In the genomic region with DNA sequence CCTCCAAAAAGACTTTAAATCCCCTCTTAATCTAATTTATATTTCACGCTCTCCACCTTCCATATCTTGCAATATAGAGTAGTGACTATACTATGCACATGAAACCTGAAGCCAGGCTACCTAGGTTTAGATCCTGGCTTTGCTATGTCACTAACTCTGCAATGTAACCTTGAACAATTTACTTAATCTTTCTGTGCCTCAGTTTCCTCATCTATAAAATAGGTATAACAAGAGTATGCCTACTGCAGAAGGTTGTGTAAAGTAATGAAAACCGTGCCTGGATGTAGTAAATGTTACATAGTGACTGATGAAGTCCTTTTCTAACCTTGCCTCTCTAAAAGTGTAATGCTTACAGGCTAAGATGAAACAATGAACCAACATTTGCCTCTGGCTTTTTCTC, we compare ENCODE assay signal across 17 cellular contexts. TPM values are rescaled to one million over a fixed set of nuclear protein-coding genes. Genes with fewer than 3 reads are reported as not detected.
A peak's percentile ranks its signal among the peaks of the same experiment; 100 is the strongest.
DNase-seq lines count a peak whose midpoint lies in the region; ATAC-seq and TF ChIP-seq lines count a peak whose summit lies in the region.
"Had no signal": no experiment of that assay in that cellular context is flagged by ENCODE, and none has a peak within 500 bp of the region (broad histone marks: within the 10 kb centered on the region; RNA-seq: fewer than 3 reads in every experiment).

No MANE protein-coding gene starts in this region.

- CTCF ChIA-PET in CD4-positive, alpha-beta T cell (lab: Charles Lee), result interaction anchor here (1.6 kb wide), 1 partner anchor 231 kb away, joined by 4 read pairs; a partner anchor contains a TSS
- CTCF ChIA-PET in CD4-positive, alpha-beta memory T cell (lab: Charles Lee; ENCODE audit: partially characterized antibody), result interaction anchor here (1.4 kb wide), 1 partner anchor 11 kb away, joined by 4 read pairs; no protein-coding TSS in a partner anchor

- intact Hi-C loops in CD4-positive, alpha-beta T cell (cut with DNase I, micrococcal nuclease), result loop anchor here in 1 of 2 experiments (5.0 kb wide), 1 partner anchor 33 kb away; no protein-coding TSS in a partner anchor
- intact Hi-C loops in sigmoid colon (cut with DNase I), result no loop called here
- intact Hi-C loops in CD4-positive, alpha-beta memory T cell (cut with micrococcal nuclease), result no loop called here

- POLR2A ChIA-PET in CD4-positive, alpha-beta T cell (lab: Charles Lee), result interaction anchor here (1.3 kb wide), 1 partner anchor 18 kb away, joined by 5 read pairs; no protein-coding TSS in a partner anchor
- POLR2A ChIA-PET in CD4-positive, alpha-beta memory T cell (lab: Charles Lee; ENCODE audit: partially characterized antibody), result interaction anchor here (1.5 kb wide), 1 partner anchor 18 kb away, joined by 5 read pairs; no protein-coding TSS in a partner anchor

- 89 to 98% methylated on average over 2 of the region's 2 CpGs for WGBS in sigmoid colon, 2 donors

- no peak overlapping the region for H3K27ac ChIP-seq in CD4-positive, alpha-beta T cell (ENCODE audit: low read depth, low read length)
- H3K27ac ChIP-seq in iPS-18a (ENCODE audit: low read length), result peak overlapping the region; percentile 22
- H3K27ac ChIP-seq in sigmoid colon, result peak overlapping the region in 3 of 4 donors; percentile 59 to 73 (median 63)
- H3K27ac ChIP-seq in substantia nigra (ENCODE audit: low read depth, low read length, poor library complexity, severe bottlenecking), result no peak overlapping the region
- H3K27ac ChIP-seq in CD4-positive, alpha-beta memory T cell (ENCODE audit: low read depth, low read length), result no peak overlapping the region
- H3K27ac ChIP-seq: C4-2B had no signal

- H3K9me3 Mint-ChIP-seq in CD4-positive, alpha-beta T cell, result no peaks in the 10 kb centered on the region
- no peaks in the 10 kb centered on the region for H3K9me3 Mint-ChIP-seq in IgD-negative memory B cell
- H3K9me3 Mint-ChIP-seq in CD4-positive, alpha-beta memory T cell, result no peaks in the 10 kb centered on the region

- no peaks in the 10 kb centered on the region for H3K9me3 ChIP-seq in CD4-positive, alpha-beta T cell (ENCODE audit: control insufficient read depth, low read length)
- H3K9me3 ChIP-seq in iPS-18a (ENCODE audit: control insufficient read depth, low read depth, low read length) (no peaks in the 10 kb centered on the region), sigmoid colon (no peaks in the 10 kb centered on the region)
- H3K9me3 ChIP-seq in CD4-positive, alpha-beta memory T cell (ENCODE audit: control insufficient read depth in 1 of 2, low read length in 2 of 2), result no peaks in the 10 kb centered on the region
- H3K9me3 ChIP-seq: Caco-2 had no signal

- H3K9ac ChIP-seq in iPS-18a (ENCODE audit: low read length), result no peak overlapping the region

- H3K4me3 Mint-ChIP-seq in CD4-positive, alpha-beta T cell, result peak overlapping the region; percentile 43
- peak overlapping the region in 2 of 4 donors; percentile 14 to 63 for H3K4me3 Mint-ChIP-seq in IgD-negative memory B cell
- no peak overlapping the region for H3K4me3 Mint-ChIP-seq in CD4-positive, alpha-beta memory T cell

- DNase-seq in CD4-positive, alpha-beta T cell, result no peak
- DNase-seq in sigmoid colon (no peak), substantia nigra (lab: John Stamatoyannopoulos, UW) (no peak)
- no peak for DNase-seq in CD4-positive, alpha-beta memory T cell
- DNase-seq: Caco-2, DMS153, EL, H7, MV-4-11, NCI-H1417, NCI-H1930, NCI-H69, SHP77 had no signal

- H3K4me1 ChIP-seq in iPS-18a (ENCODE audit: control insufficient read depth, low read depth, low read length), result peaks cover 28% of the 10 kb centered on the region
- peaks cover 0 to 95% (median 87%) of the 10 kb centered on the region in 4 donors for H3K4me1 ChIP-seq in sigmoid colon
- peaks cover 85% of the 10 kb centered on the region for H3K4me1 ChIP-seq in CD4-positive, alpha-beta memory T cell (ENCODE audit: insufficient read depth, low read length)
- H3K4me1 ChIP-seq: Caco-2 had no signal

- peak overlapping the region; percentile 14 for H3K27ac Mint-ChIP-seq in CD4-positive, alpha-beta T cell
- peak overlapping the region; percentile 6 to 44 (median 16) for H3K27ac Mint-ChIP-seq in IgD-negative memory B cell
- H3K27ac Mint-ChIP-seq in CD4-positive, alpha-beta memory T cell, result no peak overlapping the region

- ATAC-seq in CD4-positive, alpha-beta T cell (ENCODE audit: poor library complexity), result no peak
- no peak for ATAC-seq in GM21515 (IDR thresholded peaks at IDR 0.05; ENCODE audit: unreplicated experiment)

- H3K36me3 Mint-ChIP-seq in CD4-positive, alpha-beta T cell (ENCODE audit: low read depth), result peaks cover 20% of the 10 kb centered on the region
- peaks cover 2% of the 10 kb centered on the region for H3K36me3 Mint-ChIP-seq in IgD-negative memory B cell
- peaks cover 5% of the 10 kb centered on the region in 2 donors for H3K36me3 Mint-ChIP-seq in CD4-positive, alpha-beta memory T cell

- no peak for TF ChIP-seq EP300 in sigmoid colon (IDR thresholded peaks at IDR 0.05)

- H3K4me3 ChIP-seq in iPS-18a (ENCODE audit: low read length), result no peak overlapping the region
- H3K4me3 ChIP-seq in sigmoid colon, result no peak overlapping the region
- no peak overlapping the region for H3K4me3 ChIP-seq in CD4-positive, alpha-beta memory T cell (ENCODE audit: low read length in 2 of 2)

- no peaks in the 10 kb centered on the region for H3K27me3 Mint-ChIP-seq in CD4-positive, alpha-beta T cell
- H3K27me3 Mint-ChIP-seq in IgD-negative memory B cell, result no peaks in the 10 kb centered on the region
- H3K27me3 Mint-ChIP-seq in CD4-positive, alpha-beta memory T cell, result no peaks in the 10 kb centered on the region

- H3K36me3 ChIP-seq in iPS-18a (ENCODE audit: control insufficient read depth, low read depth, low read length) (no peaks in the 10 kb centered on the region), sigmoid colon (no peaks in the 10 kb centered on the region)
- no peaks in the 10 kb centered on the region for H3K36me3 ChIP-seq in CD4-positive, alpha-beta memory T cell (ENCODE audit: insufficient read depth, low read length)

- no peaks in the 10 kb centered on the region for H3K27me3 ChIP-seq in CD4-positive, alpha-beta T cell (ENCODE audit: control insufficient read depth, insufficient read depth, low read length)
- no peaks in the 10 kb centered on the region for H3K27me3 ChIP-seq in iPS-18a (ENCODE audit: control insufficient read depth, insufficient read depth, low read length)
- no peaks in the 10 kb centered on the region for H3K27me3 ChIP-seq in sigmoid colon
- H3K27me3 ChIP-seq in CD4-positive, alpha-beta memory T cell (ENCODE audit: insufficient read depth, low read length), result no peaks in the 10 kb centered on the region

- TF ChIP-seq CTCF in CD4-positive, alpha-beta T cell (IDR thresholded peaks at IDR 0.05), result no peak
- no peak for TF ChIP-seq CTCF in sigmoid colon (IDR thresholded peaks at IDR 0.05)

- TF ChIP-seq POLR2A in sigmoid colon (IDR thresholded peaks at IDR 0.05), result no peak

- H3K4me1 Mint-ChIP-seq in CD4-positive, alpha-beta T cell (ENCODE audit: low read depth), result peaks cover 88% of the 10 kb centered on the region
- peaks cover 34 to 60% (median 53%) of the 10 kb centered on the region in 3 donors for H3K4me1 Mint-ChIP-seq in IgD-negative memory B cell
- H3K4me1 Mint-ChIP-seq in CD4-positive, alpha-beta memory T cell, result peaks cover 53 to 88% (median 71%) of the 10 kb centered on the region in 4 donors

RNA-seq across cellular contexts. Expression of a gene that starts 18.5 kb away (rescaled TPM):
- total RNA-seq in CD4-positive, alpha-beta T cell, result 100 to 1,000 TPM; 400 to 406 TPM
- 35.2 TPM for polyA plus RNA-seq in IgD-negative memory B cell
- total RNA-seq in sigmoid colon, result 100 to 1,000 TPM; 107 to 142 (median 118) TPM
- polyA plus RNA-seq in sigmoid colon, result 10 to 100 TPM; 12.5 to 38.2 (median 19.2) TPM
- 100 to 1,000 TPM; 172 to 186 TPM for total RNA-seq in CD4-positive, alpha-beta memory T cell
- polyA plus RNA-seq in CD4-positive, alpha-beta memory T cell, result 10 to 100 TPM; 17.2 to 33.7 TPM

Comparison
In these comparisons a context has a peak if more than half of its experiments do, and no peak if none do; other contexts are left out.
1. H3K27ac ChIP-seq: peak in iPS-18a (single experiment) and sigmoid colon (3 of 4); none in CD4-positive, alpha-beta T cell (single experiment), substantia nigra (single experiment) and CD4-positive, alpha-beta memory T cell (single experiment).
2. H3K27ac Mint-ChIP-seq: peak in CD4-positive, alpha-beta T cell (single experiment) and IgD-negative memory B cell (3 of 3); none in CD4-positive, alpha-beta memory T cell (0 of 7).